Comparison of ENCODE assay signal across 15 cellular contexts in genomic region chr10:14649739-14650138, GRCh38.
DNase-seq lines count a peak whose midpoint lies in the region; ATAC-seq, FAIRE-seq and TF ChIP-seq lines count a peak whose summit lies in the region.
"Had no signal": no experiment of that assay in that cellular context is flagged by ENCODE, and none has a peak within 500 bp of the region (broad histone marks: within the 10 kb centered on the region; RNA-seq: fewer than 3 reads in every experiment).

No MANE protein-coding gene starts in this region.

- H3K36me3 Mint-ChIP-seq in T-helper 2 cell treated with Interferon-gamma antibody and Interleukin-4, amounts not matched to agents 5 μg/mL and 100 μg/mL, for 36 hours (ENCODE audit: low read depth), result peaks cover 1% of the 10 kb centered on the region
- H3K36me3 Mint-ChIP-seq in brain, result no peaks in the 10 kb centered on the region

- FAIRE-seq in GM19239 (lab: Jason Lieb, UNC), result peak; percentile 4
- FAIRE-seq: A204.1, keratinocyte had no signal

- H3K27ac ChIP-seq in neural cell (ENCODE audit: low read length), result peak overlapping the region; percentile 97
- no peak overlapping the region for H3K27ac ChIP-seq in colonic mucosa
- H3K27ac ChIP-seq in upper lobe of right lung, result no peak overlapping the region
- H3K27ac ChIP-seq: C4-2B, VCaP had no signal

- H3K9me3 Mint-ChIP-seq in T-helper 2 cell treated with Interferon-gamma antibody and Interleukin-4, amounts not matched to agents 5 μg/mL and 100 μg/mL, for 36 hours, result no peaks in the 10 kb centered on the region
- H3K9me3 Mint-ChIP-seq in brain, result peaks cover 0 to 3% (median 0%) of the 10 kb centered on the region in 5 experiments

- DNase-seq in T-helper 2 cell treated with Interferon-gamma antibody and Interleukin-4, amounts not matched to agents 5 μg/mL and 100 μg/mL, for 36 hours (ENCODE audit: low spot score), result no peak
- DNase-seq in T-helper 2 cell, result no peak
- no peak for DNase-seq in GM19239 (ENCODE audit: insufficient read length, low spot score)
- no peak for DNase-seq in colonic mucosa
- DNase-seq in upper lobe of right lung, result no peak
- DNase-seq: NCI-H187 treated with DMSO at 0.1 percent for 48 hours; stimulated activated naive CD4-positive, alpha-beta T cell; SW 1271 had no signal

- no peak overlapping the region for H2AFZ ChIP-seq in neural cell (ENCODE audit: low read depth, low read length)

- no peak for TF ChIP-seq EP300 in neural cell (conservative IDR thresholded peaks at IDR 0.05; ENCODE audit: poor library complexity, severe bottlenecking)

- H3K27me3 Mint-ChIP-seq in T-helper 2 cell treated with Interferon-gamma antibody and Interleukin-4, amounts not matched to agents 5 μg/mL and 100 μg/mL, for 36 hours (ENCODE audit: low read depth), result no peaks in the 10 kb centered on the region
- peaks cover 5% of the 10 kb centered on the region for H3K27me3 Mint-ChIP-seq in brain

- no peaks in the 10 kb centered on the region for H4K20me1 ChIP-seq in neural cell (ENCODE audit: insufficient read depth)

- H3K4me1 Mint-ChIP-seq in T-helper 2 cell treated with Interferon-gamma antibody and Interleukin-4, amounts not matched to agents 5 μg/mL and 100 μg/mL, for 36 hours (ENCODE audit: low read depth), result peaks cover 73% of the 10 kb centered on the region
- peaks cover 81% of the 10 kb centered on the region for H3K4me1 Mint-ChIP-seq in brain

- H3K4me3 ChIP-seq in neural cell (ENCODE audit: low read length), result no peak overlapping the region
- H3K4me3 ChIP-seq in colonic mucosa, result no peak overlapping the region
- no peak overlapping the region for H3K4me3 ChIP-seq in upper lobe of right lung

- no peak for ATAC-seq in GM19397 (IDR thresholded peaks at IDR 0.05; ENCODE audit: unreplicated experiment)
- no peak for ATAC-seq in upper lobe of right lung

- H3K27me3 ChIP-seq in neural cell (ENCODE audit: insufficient read depth, low read depth, low read length) (no peaks in the 10 kb centered on the region), colonic mucosa (no peaks in the 10 kb centered on the region), upper lobe of right lung (no peaks in the 10 kb centered on the region)

- no peaks in the 10 kb centered on the region for H3K9me3 ChIP-seq in neural cell (ENCODE audit: low read length)
- no peaks in the 10 kb centered on the region for H3K9me3 ChIP-seq in colonic mucosa
- H3K9me3 ChIP-seq in upper lobe of right lung, result no peaks in the 10 kb centered on the region

- intact Hi-C loops in colonic mucosa (cut with DNase I) (no loop called here), upper lobe of right lung (cut with DNase I) (no loop called here)

- H3K9ac ChIP-seq in neural cell (ENCODE audit: low read length) (peak overlapping the region; percentile 71), colonic mucosa (ENCODE audit: low read depth in 2 of 2, low read length in 2 of 2) (no peak overlapping the region)

- TF ChIP-seq CTCF in brain (conservative IDR thresholded peaks at IDR 0.05), result no peak
- TF ChIP-seq CTCF in neural cell (IDR thresholded peaks at IDR 0.05; ENCODE audit: poor library complexity, severe bottlenecking), result no peak
- TF ChIP-seq CTCF in colonic mucosa (IDR thresholded peaks at IDR 0.05), result no peak
- no peak for TF ChIP-seq CTCF in upper lobe of right lung (IDR thresholded peaks at IDR 0.05)

- peaks cover 8% of the 10 kb centered on the region for H3F3A ChIP-seq in neural cell (ENCODE audit: insufficient read depth, low read length, poor library complexity, severe bottlenecking)

- no peaks in the 10 kb centered on the region for H3K79me2 ChIP-seq in neural cell (replicated peaks; ENCODE audit: insufficient read depth, low read length)

- peaks cover 4% of the 10 kb centered on the region for H3K4me1 ChIP-seq in colonic mucosa
- H3K4me1 ChIP-seq in upper lobe of right lung, result peaks cover 32% of the 10 kb centered on the region

- H3K4me3 Mint-ChIP-seq in T-helper 2 cell treated with Interferon-gamma antibody and Interleukin-4, amounts not matched to agents 5 μg/mL and 100 μg/mL, for 36 hours, result peak overlapping the region; percentile 88
- H3K4me3 Mint-ChIP-seq in brain, result peak overlapping the region in 2 of 5 experiments; percentile 1 to 20

- H3K36me3 ChIP-seq in neural cell (ENCODE audit: insufficient read depth, low read length) (no peaks in the 10 kb centered on the region), colonic mucosa (no peaks in the 10 kb centered on the region), upper lobe of right lung (no peaks in the 10 kb centered on the region)

- no peak for TF ChIP-seq RAD21 in neural cell (conservative IDR thresholded peaks at IDR 0.05)

- H3K27ac Mint-ChIP-seq in T-helper 2 cell treated with Interferon-gamma antibody and Interleukin-4, amounts not matched to agents 5 μg/mL and 100 μg/mL, for 36 hours, result peak overlapping the region; percentile 97
- H3K27ac Mint-ChIP-seq in brain, result peak overlapping the region; percentile 94 to 99 (median 96)

- H3K9me2 ChIP-seq in neural cell (ENCODE audit: insufficient read depth, low read length), result no peaks in the 10 kb centered on the region

- no peak overlapping the region for H3K4me2 ChIP-seq in neural cell (ENCODE audit: low read length)

TF ChIP-seq in neural cell, 6 proteins besides CTCF, POLR2A, EP300 and RAD21:
- TF ChIP-seq SMC3 (conservative IDR thresholded peaks at IDR 0.05; ENCODE audit: poor library complexity) (no peak), MXI1 (conservative IDR thresholded peaks at IDR 0.05; ENCODE audit: poor library complexity, severe bottlenecking) (no peak), POLR2AphosphoS5 (IDR thresholded peaks at IDR 0.05) (no peak), EZH2 (IDR thresholded peaks at IDR 0.05; ENCODE audit: borderline replicate concordance, insufficient read depth, low read length, poor library complexity, severe bottlenecking) (no peak), TAF1 (IDR thresholded peaks at IDR 0.05; ENCODE audit: low read depth) (no peak), REST (IDR thresholded peaks at IDR 0.05; ENCODE audit: borderline replicate concordance) (no peak)
